Comparison of ENCODE assay signal across 8 cellular contexts in genomic region chr21:41611966-41612606, GRCh38.
A peak's percentile ranks its signal among the peaks of the same experiment; 100 is the strongest.
DNase-seq lines count a peak whose midpoint lies in the region; ATAC-seq, FAIRE-seq and TF ChIP-seq lines count a peak whose summit lies in the region.

No MANE protein-coding gene starts in this region.

- H3K27ac Mint-ChIP-seq in astrocyte (ENCODE audit: unreplicated experiment): peak overlapping the region; percentile 83

- H3K4me2 ChIP-seq in Karpas-422 (ENCODE audit: low read depth, low read length, poor library complexity, severe bottlenecking) (no peak overlapping the region), astrocyte (ENCODE audit: low read length) (peak overlapping the region; percentile 61)

- TF ChIP-seq POLR2A in right lobe of liver (IDR thresholded peaks at IDR 0.05): no peak

- no peak for FAIRE-seq in astrocyte (lab: Jason Lieb, UNC)

- peaks cover 7% of the 10 kb centered on the region for H3K36me3 Mint-ChIP-seq in astrocyte (ENCODE audit: low read depth, unreplicated experiment)

- peak; percentile 37 for DNase-seq in COLO829 (ENCODE audit: low spot score)
- peak; percentile 64 for DNase-seq in Karpas-422
- DNase-seq in astrocyte (ENCODE audit: low read depth): peak; percentile 20
- no peak for DNase-seq in right lobe of liver
- no peak for DNase-seq in GOT3 (lab: John Stamatoyannopoulos, UW)
- DNase-seq in cortex of kidney (lab: John Stamatoyannopoulos, UW): no peak
- no peak for DNase-seq in GM19240 (ENCODE audit: insufficient read length, low spot score)

- TF ChIP-seq CTCF in astrocyte (IDR thresholded peaks at IDR 0.05; ENCODE audit: insufficient read depth, low read depth, low read length): no peak
- no peak for TF ChIP-seq CTCF in right lobe of liver (IDR thresholded peaks at IDR 0.05)

- H3K27ac ChIP-seq in Karpas-422 (ENCODE audit: low read length): no peak overlapping the region
- peak overlapping the region; percentile 78 for H3K27ac ChIP-seq in astrocyte (ENCODE audit: low read depth, low read length)
- no peak overlapping the region for H3K27ac ChIP-seq in right lobe of liver

- H2AFZ ChIP-seq in Karpas-422 (ENCODE audit: low read length) (no peak overlapping the region), astrocyte (ENCODE audit: low read depth, low read length) (peak overlapping the region; percentile 41)

- no peaks in the 10 kb centered on the region for H3K36me3 ChIP-seq in Karpas-422 (ENCODE audit: insufficient read depth, low read length)
- no peaks in the 10 kb centered on the region for H3K36me3 ChIP-seq in astrocyte (ENCODE audit: insufficient read depth, low read length)
- H3K36me3 ChIP-seq in right lobe of liver: no peaks in the 10 kb centered on the region

- peaks cover 4% of the 10 kb centered on the region for H3K9me3 Mint-ChIP-seq in astrocyte (ENCODE audit: unreplicated experiment)

- H4K20me1 ChIP-seq in Karpas-422 (ENCODE audit: insufficient read depth, low read depth, low read length) (peaks cover 3% of the 10 kb centered on the region; the same call in 1 of the 2 replicates), astrocyte (ENCODE audit: insufficient read depth, low read length) (no peaks in the 10 kb centered on the region)

- H3K79me2 ChIP-seq in Karpas-422 (ENCODE audit: low read length): no peaks in the 10 kb centered on the region
- H3K79me2 ChIP-seq in astrocyte (ENCODE audit: insufficient read depth, low read length): no peaks in the 10 kb centered on the region

- peaks cover 31% of the 10 kb centered on the region for H3K27me3 Mint-ChIP-seq in astrocyte (ENCODE audit: low read depth, unreplicated experiment)

- peaks cover 20% of the 10 kb centered on the region for H3K4me1 Mint-ChIP-seq in astrocyte (ENCODE audit: low read depth, unreplicated experiment)

- no peak overlapping the region for H3K4me3 Mint-ChIP-seq in astrocyte (ENCODE audit: unreplicated experiment)

- H3K4me3 ChIP-seq in Karpas-422 (ENCODE audit: low read length) (no peak overlapping the region), astrocyte (ENCODE audit: insufficient read depth, low read depth, low read length) (no peak overlapping the region), right lobe of liver (no peak overlapping the region)

- H3K9me3 ChIP-seq in Karpas-422 (ENCODE audit: low read length): no peaks in the 10 kb centered on the region
- no peaks in the 10 kb centered on the region for H3K9me3 ChIP-seq in astrocyte (ENCODE audit: insufficient read depth, low read depth, low read length)
- H3K9me3 ChIP-seq in right lobe of liver: no peaks in the 10 kb centered on the region

- H3K9me2 ChIP-seq in Karpas-422 (replicated peaks; ENCODE audit: insufficient read depth, low read length): no peaks in the 10 kb centered on the region

- H3K9ac ChIP-seq in Karpas-422 (ENCODE audit: low read length) (no peak overlapping the region), astrocyte (ENCODE audit: low read length) (peak overlapping the region; percentile 75)

- WGBS in right lobe of liver (ENCODE audit: insufficient coverage, low coverage, low lambda C conversion rate, missing lambda C conversion rate): 16% methylated on average over 5 of the region's 10 CpGs

- ATAC-seq in right lobe of liver (peak; percentile 60 to 69 (median 66)), HG03469 (IDR thresholded peaks at IDR 0.05; ENCODE audit: unreplicated experiment) (no peak)

- no peaks in the 10 kb centered on the region for H3K4me1 ChIP-seq in Karpas-422 (ENCODE audit: low read length)
- H3K4me1 ChIP-seq in astrocyte (ENCODE audit: insufficient read depth, low read length): peaks cover 38% of the 10 kb centered on the region
- H3K4me1 ChIP-seq in right lobe of liver: peaks cover 0 to 4% (median 0%) of the 10 kb centered on the region in 4 donors

- H3K27me3 ChIP-seq in Karpas-422 (ENCODE audit: low read length) (no peaks in the 10 kb centered on the region), astrocyte (ENCODE audit: insufficient read depth, low read length) (peaks cover 4% of the 10 kb centered on the region), right lobe of liver (no peaks in the 10 kb centered on the region)

- intact Hi-C loops in right lobe of liver (cut with DNase I): loop anchor here (5.0 to 10.0 kb wide), 2 partner anchors 163 to 165 kb away; no protein-coding TSS in a partner anchor

Comparison
In these comparisons a context has a peak if more than half of its experiments do, and no peak if none do; other contexts are left out.
1. DNase-seq: peak in COLO829 (single experiment), Karpas-422 (single experiment) and astrocyte (single experiment); none in right lobe of liver (0 of 3), GOT3 (single experiment), cortex of kidney (single experiment) and GM19240 (single experiment).